In genomic region chr1:160401972-160402795, GRCh38 we compare ENCODE assay signal across 11 cellular contexts. TPM values are rescaled to one million over a fixed set of nuclear protein-coding genes. Genes with fewer than 3 reads are reported as not detected.
A peak's percentile ranks its signal among the peaks of the same experiment; 100 is the strongest.
DNase-seq lines count a peak whose midpoint lies in the region; ATAC-seq and TF ChIP-seq lines count a peak whose summit lies in the region.
"Had no signal": no experiment of that assay in that cellular context is flagged by ENCODE, and none has a peak within 500 bp of the region (broad histone marks: within the 10 kb centered on the region; RNA-seq: fewer than 3 reads in every experiment).

No MANE protein-coding gene starts in this region.

- POLR2A ChIA-PET in WTC11 (lab: Charles Lee): no interaction called here

- H3K4me3 ChIP-seq in H7 (ENCODE audit: insufficient read depth, low read depth, low read length) (peak overlapping the region; percentile 77), iPS-18c (ENCODE audit: insufficient read depth, low read depth, low read length) (peak overlapping the region; percentile 95)

- H3K4me3 Mint-ChIP-seq in WTC11 (peak overlapping the region; percentile 86), progenitor cell of endocrine pancreas (ENCODE audit: low read depth) (peak overlapping the region; percentile 86)
- H3K4me3 Mint-ChIP-seq: activated CD8-positive, alpha-beta T cell treated with anti-CD3 and anti-CD28 coated beads, Interleukin-2, amount 10 ng/mL, durations not matched to agents 7 days and 5 days had no signal

- H3K27me3 Mint-ChIP-seq in WTC11 (ENCODE audit: low read depth) (no peaks in the 10 kb centered on the region; the same call in 1 of the 2 replicates), progenitor cell of endocrine pancreas (no peaks in the 10 kb centered on the region)

- CTCF ChIA-PET in WTC11 (lab: Charles Lee): interaction anchor here (0.9 to 1.2 kb wide), 2 partner anchors 14 to 26 kb away, joined by 3 to 6 read pairs; no protein-coding TSS in a partner anchor

- H3K4me1 Mint-ChIP-seq in WTC11: peaks cover 68% of the 10 kb centered on the region
- peaks cover 36% of the 10 kb centered on the region for H3K4me1 Mint-ChIP-seq in progenitor cell of endocrine pancreas (ENCODE audit: low read depth)

- H3K36me3 Mint-ChIP-seq in WTC11 (no peaks in the 10 kb centered on the region; the same call in 1 of the 2 replicates), progenitor cell of endocrine pancreas (ENCODE audit: insufficient read depth) (no peaks in the 10 kb centered on the region)

- DNase-seq in H7 (no peak), WTC11 (ENCODE audit: low spot score) (no peak), progenitor cell of endocrine pancreas (ENCODE audit: low spot score, unreplicated experiment) (no peak), NCI-H82 treated with DMSO at 0.1 percent for 48 hours (lab: John Stamatoyannopoulos, UW; ENCODE audit: unreplicated experiment) (no peak), NCI-H345 treated with DMSO at 0.1 percent for 48 hours (lab: John Stamatoyannopoulos, UW; ENCODE audit: unreplicated experiment) (no peak), mesenteric fat pad (ENCODE audit: low spot score) (no peak), cortex of kidney (lab: John Stamatoyannopoulos, UW) (no peak)
- DNase-seq: activated CD8-positive, alpha-beta T cell treated with anti-CD3 and anti-CD28 coated beads, Interleukin-2, amount 10 ng/mL, durations not matched to agents 7 days and 5 days; NCI-H1417 treated with DMSO at 0.1 percent for 48 hours had no signal

- no peak for ATAC-seq in WTC11

- H3K27ac Mint-ChIP-seq in WTC11 (peak overlapping the region; percentile 41), progenitor cell of endocrine pancreas (peak overlapping the region; percentile 42)
- H3K27ac Mint-ChIP-seq: activated CD8-positive, alpha-beta T cell treated with anti-CD3 and anti-CD28 coated beads, Interleukin-2, amount 10 ng/mL, durations not matched to agents 7 days and 5 days had no signal

- no peaks in the 10 kb centered on the region; the same call in 1 of the 2 replicates for H3K36me3 ChIP-seq in H7 (replicated peaks; ENCODE audit: control insufficient read depth, insufficient read depth, low read length)

- H3K9me3 ChIP-seq in iPS-18c (ENCODE audit: control insufficient read depth, insufficient read depth, low read length): no peaks in the 10 kb centered on the region

- H3K27me3 ChIP-seq in H7 (ENCODE audit: control insufficient read depth, insufficient read depth, low read length): no peaks in the 10 kb centered on the region

- H3K9me3 Mint-ChIP-seq in WTC11 (no peaks in the 10 kb centered on the region), progenitor cell of endocrine pancreas (ENCODE audit: low read depth) (no peaks in the 10 kb centered on the region)

- no peak for TF ChIP-seq CTCF in WTC11 (IDR thresholded peaks at IDR 0.05)
- no peak for TF ChIP-seq CTCF in progenitor cell of endocrine pancreas (IDR thresholded peaks at IDR 0.05; ENCODE audit: unreplicated experiment)

TF ChIP-seq in WTC11, 78 proteins besides CTCF, POLR2A, EP300 and RAD21 (continues in another document):
- TF ChIP-seq FOXK1 (CRISPR knock-in tag; IDR thresholded peaks at IDR 0.05): no peak
- TF ChIP-seq AR (CRISPR knock-in tag; IDR thresholded peaks at IDR 0.05): no peak
- no peak for TF ChIP-seq TEAD4 (CRISPR knock-in tag; IDR thresholded peaks at IDR 0.05)
- no peak for TF ChIP-seq HMGXB4 (CRISPR knock-in tag; IDR thresholded peaks at IDR 0.05)
- no peak for TF ChIP-seq RELA (CRISPR knock-in tag; IDR thresholded peaks at IDR 0.05; ENCODE audit: borderline replicate concordance)
- TF ChIP-seq, protein P1, sequence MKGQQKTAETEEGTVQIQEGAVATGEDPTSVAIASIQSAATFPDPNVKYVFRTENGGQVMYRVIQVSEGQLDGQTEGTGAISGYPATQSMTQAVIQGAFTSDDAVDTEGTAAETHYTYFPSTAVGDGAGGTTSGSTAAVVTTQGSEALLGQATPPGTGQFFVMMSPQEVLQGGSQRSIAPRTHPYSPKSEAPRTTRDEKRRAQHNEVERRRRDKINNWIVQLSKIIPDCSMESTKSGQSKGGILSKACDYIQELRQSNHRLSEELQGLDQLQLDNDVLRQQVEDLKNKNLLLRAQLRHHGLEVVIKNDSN (CRISPR knock-in tag; IDR thresholded peaks at IDR 0.05): no peak
- no peak for TF ChIP-seq NR2C2 (CRISPR knock-in tag; IDR thresholded peaks at IDR 0.05)
- TF ChIP-seq HMGA2 (CRISPR knock-in tag; IDR thresholded peaks at IDR 0.05): no peak
- TF ChIP-seq AFF4 (CRISPR knock-in tag; IDR thresholded peaks at IDR 0.05; ENCODE audit: borderline replicate concordance): no peak
- TF ChIP-seq ZNF138 (CRISPR knock-in tag; conservative IDR thresholded peaks at IDR 0.05): no peak
- TF ChIP-seq ZNF263 (CRISPR knock-in tag; IDR thresholded peaks at IDR 0.05; ENCODE audit: low read depth): no peak
- no peak for TF ChIP-seq JAZF1 (CRISPR knock-in tag; IDR thresholded peaks at IDR 0.05)
- no peak for TF ChIP-seq SP1 (CRISPR knock-in tag; conservative IDR thresholded peaks at IDR 0.05)

RNA-seq across cellular contexts. Expression of gene VANGL2, which starts 1.8 kb away (rescaled TPM):
- 32.7 and 36.9 TPM in 2 replicates for total RNA-seq in H7 (2014; rRNA removed; shearing (Covaris generic))
- total RNA-seq in WTC11 (2021): 68.0 to 69.7 TPM (median 68.6 TPM) in 3 replicates
- 75.6 and 80.4 TPM in 2 replicates for total RNA-seq in progenitor cell of endocrine pancreas
- 1.7 TPM for total RNA-seq in mesenteric fat pad
- total RNA-seq: activated CD8-positive, alpha-beta T cell treated with anti-CD3 and anti-CD28 coated beads, Interleukin-2, amount 10 ng/mL, durations not matched to agents 7 days and 5 days; T-helper 1 cell treated with Interleukin-12 subunit alpha and Interleukin-12 subunit beta and Interleukin-4 antibody, amounts not matched to agents 30 ng/mL and 1 ng/mL, for 36 hours had no signal

RNA-seq across cellular contexts. Expression of gene NHLH1, which starts 35.3 kb away (rescaled TPM):
- 0.21 and 0.30 TPM in 2 replicates for total RNA-seq in H7 (2014; rRNA removed; shearing (Covaris generic))
- total RNA-seq in WTC11 (2021) (0.69 to 0.70 TPM (median 0.69 TPM) in 3 replicates), progenitor cell of endocrine pancreas (0.78 and 0.96 TPM in 2 replicates), mesenteric fat pad (0.42 TPM)

RNA-seq across cellular contexts. Expression of gene NCSTN, which starts 59.0 kb away (rescaled TPM):
- 83.4 and 94.3 TPM in 2 replicates for total RNA-seq in H7 (2014; rRNA removed; shearing (Covaris generic))
- total RNA-seq in WTC11 (2021) (58.2 to 72.7 TPM (median 71.9 TPM) in 3 replicates), progenitor cell of endocrine pancreas (139 and 142 TPM in 2 replicates), mesenteric fat pad (102 TPM)

RNA-seq across cellular contexts. Expression of gene COPA, which starts 59.1 kb away (rescaled TPM):
- total RNA-seq in H7 (2014; rRNA removed; shearing (Covaris generic)): 167 and 175 TPM in 2 replicates
- total RNA-seq in WTC11 (2021): 115 to 126 TPM (median 119 TPM) in 3 replicates
- total RNA-seq in progenitor cell of endocrine pancreas: 143 and 151 TPM in 2 replicates
- total RNA-seq in mesenteric fat pad: 228 TPM

Comparison
In these comparisons a context has a peak if more than half of its experiments do, and no peak if none do; other contexts are left out.
1. RNA of gene VANGL2, which starts 1.8 kb away (total RNA-seq): 75.6 to 80.4 TPM in progenitor cell of endocrine pancreas, 68.0 to 69.7 TPM in WTC11 and 32.7 to 36.9 TPM in H7; 1.7 TPM in mesenteric fat pad (single experiment); every median in the first group is over 10 times any median in the second.